9 cellular contexts compared by ENCODE assay signal in genomic region chr6:82251942-82252341, GRCh38. TPM values are rescaled to one million over a fixed set of nuclear protein-coding genes. Genes with fewer than 3 reads are reported as not detected.
A peak's percentile ranks its signal among the peaks of the same experiment; 100 is the strongest.
DNase-seq lines count a peak whose midpoint lies in the region; ATAC-seq and TF ChIP-seq lines count a peak whose summit lies in the region.
"Had no signal": no experiment of that assay in that cellular context is flagged by ENCODE, and none has a peak within 500 bp of the region (broad histone marks: within the 10 kb centered on the region; RNA-seq: fewer than 3 reads in every experiment).

No MANE protein-coding gene starts in this region.

- no peak for ATAC-seq in stimulated activated naive B cell treated with anti-CD40 and anti-IgM and Interleukin-4, amounts not matched to agents 10 μg/mL and 1 μg/mL and 100 μg/mL, for 72 hours (replicated peaks)

- no peaks in the 10 kb centered on the region for H3K27me3 ChIP-seq in brain microvascular endothelial cell (replicated peaks)
- no peaks in the 10 kb centered on the region for H3K27me3 ChIP-seq in tibial artery

- in situ Hi-C loops in brain microvascular endothelial cell (cut with HindIII; ENCODE audit: low pct_ligation_motif_present, low sequenced_read_pairs): no loop called here

- H3K36me3 Mint-ChIP-seq in mesothelial cell of epicardium: no peaks in the 10 kb centered on the region
- no peaks in the 10 kb centered on the region for H3K36me3 Mint-ChIP-seq in stimulated activated naive B cell treated with anti-CD40 and anti-IgM and Interleukin-4, amounts not matched to agents 10 μg/mL and 1 μg/mL and 100 μg/mL, for 72 hours
- H3K36me3 Mint-ChIP-seq: naive B cell had no signal

- H3K9me3 ChIP-seq in tibial artery: no peaks in the 10 kb centered on the region

- no peak overlapping the region for H3K4me3 Mint-ChIP-seq in mesothelial cell of epicardium
- no peak overlapping the region for H3K4me3 Mint-ChIP-seq in stimulated activated naive B cell treated with anti-CD40 and anti-IgM and Interleukin-4, amounts not matched to agents 10 μg/mL and 1 μg/mL and 100 μg/mL, for 72 hours
- H3K4me3 Mint-ChIP-seq: naive B cell had no signal

- H3K27me3 Mint-ChIP-seq in mesothelial cell of epicardium (ENCODE audit: low read depth): no peaks in the 10 kb centered on the region
- no peaks in the 10 kb centered on the region for H3K27me3 Mint-ChIP-seq in stimulated activated naive B cell treated with anti-CD40 and anti-IgM and Interleukin-4, amounts not matched to agents 10 μg/mL and 1 μg/mL and 100 μg/mL, for 72 hours
- H3K27me3 Mint-ChIP-seq: naive B cell had no signal

- DNase-seq in NCI-H2107 treated with DMSO at 0.1 percent for 48 hours (lab: John Stamatoyannopoulos, UW; ENCODE audit: unreplicated experiment) (peak; percentile 12), NCI-H2107 (lab: John Stamatoyannopoulos, UW) (no peak), NCI-H146 treated with DMSO at 0.1 percent for 48 hours (lab: John Stamatoyannopoulos, UW; ENCODE audit: unreplicated experiment) (peak; percentile 39), brain microvascular endothelial cell (peak; percentile 39), mesothelial cell of epicardium (ENCODE audit: low spot score in 2 of 2, unreplicated experiment in 2 of 2) (no peak), tibial artery (no peak), HK-2 (ENCODE audit: unreplicated experiment) (no peak)
- no peak for DNase-seq in stimulated activated naive B cell treated with anti-CD40 and anti-IgM and Interleukin-4, amounts not matched to agents 10 μg/mL and 1 μg/mL and 100 μg/mL, for 72 hours
- DNase-seq: naive B cell had no signal

- no peaks in the 10 kb centered on the region for H3K9me3 Mint-ChIP-seq in mesothelial cell of epicardium
- no peaks in the 10 kb centered on the region for H3K9me3 Mint-ChIP-seq in stimulated activated naive B cell treated with anti-CD40 and anti-IgM and Interleukin-4, amounts not matched to agents 10 μg/mL and 1 μg/mL and 100 μg/mL, for 72 hours
- H3K9me3 Mint-ChIP-seq: naive B cell had no signal

- TF ChIP-seq CTCF in brain microvascular endothelial cell (IDR thresholded peaks at IDR 0.05; ENCODE audit: low read depth, low read length, missing control alignments) (peak; percentile 37), mesothelial cell of epicardium (IDR thresholded peaks at IDR 0.05; ENCODE audit: unreplicated experiment) (peak; percentile 46), tibial artery (IDR thresholded peaks at IDR 0.05) (peak in 1 of 2 experiments; percentile 40)

- no peak overlapping the region for H3K27ac Mint-ChIP-seq in mesothelial cell of epicardium
- no peak overlapping the region for H3K27ac Mint-ChIP-seq in stimulated activated naive B cell treated with anti-CD40 and anti-IgM and Interleukin-4, amounts not matched to agents 10 μg/mL and 1 μg/mL and 100 μg/mL, for 72 hours

- peaks cover 7% of the 10 kb centered on the region for H3K4me1 Mint-ChIP-seq in mesothelial cell of epicardium
- peaks cover 6 to 13% of the 10 kb centered on the region in 2 donors for H3K4me1 Mint-ChIP-seq in stimulated activated naive B cell treated with anti-CD40 and anti-IgM and Interleukin-4, amounts not matched to agents 10 μg/mL and 1 μg/mL and 100 μg/mL, for 72 hours

- H3K4me3 ChIP-seq in brain microvascular endothelial cell (ENCODE audit: low read depth, low read length) (no peak overlapping the region), tibial artery (no peak overlapping the region)

- H3K4me1 ChIP-seq in tibial artery: peaks cover 0 to 10% (median 4%) of the 10 kb centered on the region in 4 donors

- H3K36me3 ChIP-seq in brain microvascular endothelial cell (replicated peaks) (no peaks in the 10 kb centered on the region), tibial artery (no peaks in the 10 kb centered on the region)

- no peak overlapping the region for H3K27ac ChIP-seq in brain microvascular endothelial cell
- no peak overlapping the region for H3K27ac ChIP-seq in tibial artery

- intact Hi-C loops in tibial artery (cut with DNase I; ENCODE audit: low total_unique reads): no loop called here

RNA-seq across cellular contexts. Expression of gene IBTK, which starts 4.4 kb away (rescaled TPM):
- 29.4 to 33.3 TPM (median 31.8 TPM) in 3 replicates for total RNA-seq in mesothelial cell of epicardium

Comparison
In these comparisons a context has a peak if more than half of its experiments do, and no peak if none do; other contexts are left out.
1. DNase-seq: peak in NCI-H2107 treated with DMSO at 0.1 percent for 48 hours (single experiment), NCI-H146 treated with DMSO at 0.1 percent for 48 hours (single experiment) and brain microvascular endothelial cell (single experiment); none in NCI-H2107 (single experiment), mesothelial cell of epicardium (0 of 2), stimulated activated naive B cell treated with anti-CD40 and anti-IgM and Interleukin-4, amounts not matched to agents 10 μg/mL and 1 μg/mL and 100 μg/mL, for 72 hours (single experiment), tibial artery (0 of 2) and HK-2 (single experiment).